In genomic region chr13:73273276-73273675, GRCh38 we compare ENCODE assay signal across 1 cellular context.
TF ChIP-seq lines count a peak whose summit lies in the region.

No MANE protein-coding gene starts in this region.

TF ChIP-seq in WTC11, 78 proteins besides CTCF, POLR2A, EP300 and RAD21:
- no peak for TF ChIP-seq NFATC4 (CRISPR knock-in tag; IDR thresholded peaks at IDR 0.05)
- TF ChIP-seq AFF4 (CRISPR knock-in tag; IDR thresholded peaks at IDR 0.05; ENCODE audit: borderline replicate concordance), result no peak
- TF ChIP-seq ZSCAN18 (CRISPR knock-in tag; IDR thresholded peaks at IDR 0.05), result no peak
- TF ChIP-seq E2F5 (CRISPR knock-in tag; IDR thresholded peaks at IDR 0.05), result no peak
- TF ChIP-seq TEAD4 (CRISPR knock-in tag; IDR thresholded peaks at IDR 0.05), result no peak
- TF ChIP-seq NR1H2 (CRISPR knock-in tag; IDR thresholded peaks at IDR 0.05), result no peak
- TF ChIP-seq JUN (CRISPR knock-in tag; IDR thresholded peaks at IDR 0.05), result no peak
